Comparison of ENCODE assay signal across 13 cellular contexts in the genomic region with DNA sequence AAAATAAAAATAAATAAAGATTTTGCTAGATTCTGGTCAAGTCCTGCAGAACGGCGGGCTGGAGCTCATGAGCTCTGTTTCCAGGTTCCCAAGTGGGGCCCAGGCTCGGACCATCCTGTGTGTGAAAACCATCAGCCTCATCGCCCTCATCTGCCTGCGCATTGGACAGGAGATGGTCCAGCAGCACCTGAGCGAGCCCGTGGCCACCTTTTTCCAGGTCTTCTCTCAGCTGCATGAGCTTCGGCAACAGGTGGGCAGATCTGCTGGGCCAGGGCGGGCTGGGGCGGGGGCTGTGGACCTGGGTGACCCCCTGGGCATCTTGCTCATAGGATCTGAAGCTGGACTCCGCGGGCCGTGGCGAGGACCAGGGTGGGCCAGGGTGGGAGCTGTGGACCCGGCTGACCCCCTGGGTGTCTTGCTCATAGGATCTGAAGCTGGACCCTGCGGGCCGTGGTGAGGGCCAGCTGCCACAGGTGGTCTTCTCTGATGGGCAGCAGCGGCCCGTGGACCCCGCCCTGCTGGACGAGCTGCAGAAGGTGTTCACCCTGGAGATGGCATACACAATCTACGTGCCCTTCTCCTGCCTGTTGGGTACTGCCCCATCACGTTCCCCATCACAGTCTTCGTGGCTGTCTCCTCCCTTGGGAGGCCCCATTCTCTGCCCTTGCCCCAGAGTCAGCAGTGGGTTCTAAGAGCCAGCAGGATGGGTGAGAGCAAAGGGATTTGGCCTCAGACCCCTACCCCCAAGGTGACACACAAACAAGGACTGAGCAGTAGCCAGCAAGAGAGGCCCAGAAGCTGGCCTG. TPM values are rescaled to one million over a fixed set of nuclear protein-coding genes. Genes with fewer than 3 reads are reported as not detected.
"Had no signal": no experiment of that assay in that cellular context is flagged by ENCODE, and none has a peak within 500 bp of the region (broad histone marks: within the 10 kb centered on the region; RNA-seq: fewer than 3 reads in every experiment).

No MANE protein-coding gene starts in this region.

- ATAC-seq: body of pancreas, sciatic nerve, T-cell had no signal

- H3K9me3 ChIP-seq: body of pancreas had no signal

- H3K27me3 ChIP-seq: body of pancreas had no signal

- H3K27me3 Mint-ChIP-seq: activated naive CD4-positive, alpha-beta T cell treated with anti-CD3 and anti-CD28 coated beads, Interleukin-2, amount 50 U/mL, for 24 hours; T-cell had no signal

- H3K27ac Mint-ChIP-seq: activated naive CD4-positive, alpha-beta T cell treated with anti-CD3 and anti-CD28 coated beads, Interleukin-2, amount 50 U/mL, for 24 hours; T-cell had no signal

- H3K4me3 ChIP-seq: body of pancreas, coronary artery had no signal

- DNase-seq: activated CD4-positive, alpha-beta T cell treated with anti-CD3 and anti-CD28 coated beads, Interleukin-2, amount 50 U/mL, for 4 hours; activated CD4-positive, CD25-positive, alpha-beta regulatory T cell treated with anti-CD3 and anti-CD28 coated beads, Interleukin-2, amount 50 U/mL, for 72 hours; central memory CD4-positive, alpha-beta T cell; effector CD4-positive, alpha-beta T cell; foreskin fibroblast; T-cell; T1000 had no signal

- H3K27ac ChIP-seq: body of pancreas had no signal

- H3K4me3 Mint-ChIP-seq: activated naive CD4-positive, alpha-beta T cell treated with anti-CD3 and anti-CD28 coated beads, Interleukin-2, amount 50 U/mL, for 24 hours; T-cell had no signal

- H3K9me3 Mint-ChIP-seq: activated naive CD4-positive, alpha-beta T cell treated with anti-CD3 and anti-CD28 coated beads, Interleukin-2, amount 50 U/mL, for 24 hours; T-cell had no signal

RNA-seq across cellular contexts. Expression of a gene that starts 10.2 kb away (rescaled TPM):
- total RNA-seq: pulmonary artery endothelial cell had no signal
- polyA plus RNA-seq: neural cell had no signal
